In genomic region chr1:211287218-211287617, GRCh38 we compare ENCODE assay signal across 1 cellular context.
TF ChIP-seq lines count a peak whose summit lies in the region.

No MANE protein-coding gene starts in this region.

TF ChIP-seq in H1, 55 proteins besides CTCF, POLR2A, EP300 and RAD21 (continued from another document):
- TF ChIP-seq SUZ12 (IDR thresholded peaks at IDR 0.05; ENCODE audit: low read length) (no peak), SP1 (IDR thresholded peaks at IDR 0.05; ENCODE audit: low read depth, low read length) (no peak), NANOG (IDR thresholded peaks at IDR 0.05; ENCODE audit: insufficient read depth, low read depth, low read length, poor library complexity, severe bottlenecking) (no peak), RFX5 (IDR thresholded peaks at IDR 0.05; ENCODE audit: borderline replicate concordance, low read depth, low read length) (no peak), SIN3A (conservative IDR thresholded peaks at IDR 0.05 in 1 of 2, IDR thresholded peaks at IDR 0.05 in 1 of 2; ENCODE audit: low read depth in 1 of 2, low read length in 2 of 2) (no peak)
